ENCODE assay signal across 28 cellular contexts in genomic region chr10:71664585-71664984, GRCh38. TPM values are rescaled to one million over a fixed set of nuclear protein-coding genes. Genes with fewer than 3 reads are reported as not detected.
"Had no signal": no experiment of that assay in that cellular context is flagged by ENCODE, and none has a peak within 500 bp of the region (broad histone marks: within the 10 kb centered on the region; RNA-seq: fewer than 3 reads in every experiment).

No MANE protein-coding gene starts in this region.

- H3K4me3 Mint-ChIP-seq: activated B cell treated with CpG ODN at 0.5 μM for 24 hours; activated CD4-positive, alpha-beta memory T cell treated with anti-CD3 and anti-CD28 coated beads for 36 hours; activated CD4-positive, alpha-beta T cell treated with anti-CD3 and anti-CD28 coated beads, Interleukin-2, amount 10 ng/mL, durations not matched to agents 24 days and 14 days; activated CD8-positive, alpha-beta T cell treated with anti-CD3 and anti-CD28 coated beads for 36 hours; activated naive CD4-positive, alpha-beta T cell treated with anti-CD3 and anti-CD28 coated beads for 36 hours; activated naive CD8-positive, alpha-beta T cell treated with anti-CD3 and anti-CD28 coated beads for 36 hours; activated T-cell treated with anti-CD3 and anti-CD28 coated beads, Interleukin-2, amount 50 U/mL, for 4 hours; activated T-cell treated with anti-CD3 and anti-CD28 coated beads, Interleukin-2, amount 50 U/mL, for 72 hours; activated T-helper 1 cell treated with anti-CD3 and anti-CD28 coated beads, Interleukin-12 subunit alpha, Interleukin-12 subunit beta, Interleukin-2, Interleukin-4 antibody, amounts not matched to agents 30 ng/mL and 10 ng/mL and 1 ng/mL, durations not matched to agents 14 hours and 24 hours and 36 hours; activated T-helper 17 cell treated with anti-CD3 and anti-CD28 coated beads, Interleukin-2, amount 50 U/mL, for 72 hours; T-helper 1 cell treated with Interleukin-12 subunit alpha and Interleukin-12 subunit beta and Interleukin-4 antibody, amounts not matched to agents 30 μg/mL and 1 μg/mL, for 36 hours; T-helper 2 cell treated with Interferon-gamma antibody and Interleukin-4, amounts not matched to agents 5 μg/mL and 100 μg/mL, for 36 hours had no signal

- H3K9me3 ChIP-seq: adrenal gland, body of pancreas, breast epithelium had no signal

- H3K27ac ChIP-seq: adrenal gland, body of pancreas, brain microvascular endothelial cell, breast epithelium, VCaP had no signal

- H3K27me3 ChIP-seq: adrenal gland, body of pancreas, breast epithelium had no signal

- H3K27ac Mint-ChIP-seq: activated B cell treated with CpG ODN at 0.5 μM for 24 hours; activated CD4-positive, alpha-beta memory T cell treated with anti-CD3 and anti-CD28 coated beads for 36 hours; activated CD4-positive, alpha-beta T cell treated with anti-CD3 and anti-CD28 coated beads, Interleukin-2, amount 10 ng/mL, durations not matched to agents 24 days and 14 days; activated CD8-positive, alpha-beta T cell treated with anti-CD3 and anti-CD28 coated beads for 36 hours; activated naive CD4-positive, alpha-beta T cell treated with anti-CD3 and anti-CD28 coated beads for 36 hours; activated naive CD4-positive, alpha-beta T cell treated with anti-CD3 and anti-CD28 coated beads, Interleukin-2, amount 50 U/mL, for 72 hours; activated naive CD8-positive, alpha-beta T cell treated with anti-CD3 and anti-CD28 coated beads for 36 hours; activated T-cell treated with anti-CD3 and anti-CD28 coated beads, Interleukin-2, amount 50 U/mL, for 72 hours; activated T-helper 1 cell treated with anti-CD3 and anti-CD28 coated beads, Interleukin-12 subunit alpha, Interleukin-12 subunit beta, Interleukin-2, Interleukin-4 antibody, amounts not matched to agents 30 ng/mL and 10 ng/mL and 1 ng/mL, durations not matched to agents 14 hours and 24 hours and 36 hours; activated T-helper 17 cell treated with anti-CD3 and anti-CD28 coated beads, Interleukin-2, amount 50 U/mL, for 72 hours; T-helper 1 cell treated with Interleukin-12 subunit alpha and Interleukin-12 subunit beta and Interleukin-4 antibody, amounts not matched to agents 30 μg/mL and 1 μg/mL, for 36 hours; T-helper 2 cell treated with Interferon-gamma antibody and Interleukin-4, amounts not matched to agents 5 μg/mL and 100 μg/mL, for 36 hours had no signal

- H3K36me3 Mint-ChIP-seq: activated CD4-positive, alpha-beta memory T cell treated with anti-CD3 and anti-CD28 coated beads for 36 hours; activated naive CD4-positive, alpha-beta T cell treated with anti-CD3 and anti-CD28 coated beads, Interleukin-2, amount 50 U/mL, for 72 hours; activated naive CD8-positive, alpha-beta T cell treated with anti-CD3 and anti-CD28 coated beads for 36 hours had no signal

- DNase-seq: activated B cell treated with CpG ODN at 0.5 μM for 24 hours; activated CD4-positive, alpha-beta T cell treated with anti-CD3 and anti-CD28 coated beads, Interleukin-2, amount 10 ng/mL, durations not matched to agents 24 days and 14 days; activated CD4-positive, CD25-positive, alpha-beta regulatory T cell treated with anti-CD3 and anti-CD28 coated beads, Interleukin-2, amount 50 U/mL, for 72 hours; activated effector memory CD4-positive, alpha-beta T cell treated with anti-CD3 and anti-CD28 coated beads, Interleukin-2, amount 50 U/mL, for 16 hours; activated naive CD4-positive, alpha-beta T cell; activated naive CD8-positive, alpha-beta T cell treated with anti-CD3 and anti-CD28 coated beads for 36 hours; activated T-cell treated with anti-CD3 and anti-CD28 coated beads for 4 hours; activated T-cell treated with anti-CD3 and anti-CD28 coated beads, Interleukin-2, amount 50 U/mL, for 72 hours; adrenal gland; amniotic stem cell; aorta; body of pancreas; brain microvascular endothelial cell; T-helper 1 cell had no signal

- H3K36me3 ChIP-seq: adrenal gland, brain microvascular endothelial cell, breast epithelium had no signal

- H3K4me3 ChIP-seq: adrenal gland, body of pancreas, breast epithelium had no signal

- FAIRE-seq: astrocyte, TTC549 had no signal

- ATAC-seq: activated naive CD4-positive, alpha-beta T cell treated with anti-CD3 and anti-CD28 coated beads, Interleukin-2, amount 50 U/mL, for 72 hours; activated T-cell treated with anti-CD3 and anti-CD28 coated beads, Interleukin-2, amount 50 U/mL, for 4 hours; activated T-cell treated with anti-CD3 and anti-CD28 coated beads, Interleukin-2, amount 50 U/mL, for 72 hours; activated T-helper 17 cell treated with anti-CD3 and anti-CD28 coated beads, Interleukin-2, amount 50 U/mL, for 72 hours; body of pancreas had no signal

- H3K27me3 Mint-ChIP-seq: activated B cell treated with CpG ODN at 0.5 μM for 24 hours; activated CD4-positive, alpha-beta memory T cell treated with anti-CD3 and anti-CD28 coated beads for 36 hours; activated CD4-positive, alpha-beta T cell treated with anti-CD3 and anti-CD28 coated beads, Interleukin-2, amount 10 ng/mL, durations not matched to agents 24 days and 14 days; activated CD8-positive, alpha-beta T cell treated with anti-CD3 and anti-CD28 coated beads for 36 hours; activated naive CD8-positive, alpha-beta T cell treated with anti-CD3 and anti-CD28 coated beads for 36 hours had no signal

- H3K4me1 ChIP-seq: adrenal gland, body of pancreas, breast epithelium had no signal

- H3K9me3 Mint-ChIP-seq: activated CD4-positive, alpha-beta memory T cell treated with anti-CD3 and anti-CD28 coated beads for 36 hours; activated CD4-positive, alpha-beta T cell treated with anti-CD3 and anti-CD28 coated beads, Interleukin-2, amount 10 ng/mL, durations not matched to agents 24 days and 14 days; activated CD8-positive, alpha-beta T cell treated with anti-CD3 and anti-CD28 coated beads for 36 hours; activated naive CD4-positive, alpha-beta T cell treated with anti-CD3 and anti-CD28 coated beads for 36 hours; activated naive CD4-positive, alpha-beta T cell treated with anti-CD3 and anti-CD28 coated beads, Interleukin-2, amount 50 U/mL, for 72 hours; activated naive CD8-positive, alpha-beta T cell treated with anti-CD3 and anti-CD28 coated beads for 36 hours; activated T-cell treated with anti-CD3 and anti-CD28 coated beads, Interleukin-2, amount 50 U/mL, for 4 hours; activated T-cell treated with anti-CD3 and anti-CD28 coated beads, Interleukin-2, amount 50 U/mL, for 72 hours; activated T-helper 1 cell treated with anti-CD3 and anti-CD28 coated beads, Interleukin-12 subunit alpha, Interleukin-12 subunit beta, Interleukin-2, Interleukin-4 antibody, amounts not matched to agents 30 ng/mL and 10 ng/mL and 1 ng/mL, durations not matched to agents 14 hours and 24 hours and 36 hours; activated T-helper 17 cell treated with anti-CD3 and anti-CD28 coated beads, Interleukin-2, amount 50 U/mL, for 72 hours; T-helper 1 cell treated with Interleukin-12 subunit alpha and Interleukin-12 subunit beta and Interleukin-4 antibody, amounts not matched to agents 30 μg/mL and 1 μg/mL, for 36 hours; T-helper 2 cell treated with Interferon-gamma antibody and Interleukin-4, amounts not matched to agents 5 μg/mL and 100 μg/mL, for 36 hours had no signal

RNA-seq across cellular contexts. Expression of gene C10orf105, which starts 55.0 kb away (rescaled TPM):
- total RNA-seq: activated B cell treated with CpG ODN at 0.5 μM for 24 hours, astrocyte, body of pancreas, cardiac septum had no signal
- polyA plus RNA-seq: aorta had no signal
